Comparison of ENCODE assay signal across 8 cellular contexts in genomic region chr18:23504720-23505119, GRCh38. TPM values are rescaled to one million over a fixed set of nuclear protein-coding genes. Genes with fewer than 3 reads are reported as not detected.
DNase-seq lines count a peak whose midpoint lies in the region; ATAC-seq, FAIRE-seq and TF ChIP-seq lines count a peak whose summit lies in the region.

No MANE protein-coding gene starts in this region.

- H3K36me3 Mint-ChIP-seq in H9 (ENCODE audit: insufficient read depth in 1 of 3, low read depth in 3 of 3), result peaks cover 0 to 14% (median 8%) of the 10 kb centered on the region in 3 experiments; a peak in 4 of 7 replicates

- no peak for FAIRE-seq in keratinocyte (lab: Jason Lieb, UNC)
- FAIRE-seq in urothelium cell line (lab: Jason Lieb, UNC), result no peak

- H3K9me3 Mint-ChIP-seq in H9, result no peaks in the 10 kb centered on the region

- H3K4ac ChIP-seq in H9 (ENCODE audit: low read depth, low read length) (no peak overlapping the region), neuronal stem cell (ENCODE audit: low read length) (no peak overlapping the region)

- no peak overlapping the region for H2BK5ac ChIP-seq in H9 (ENCODE audit: insufficient read length, low read length)
- no peak overlapping the region for H2BK5ac ChIP-seq in neuronal stem cell (ENCODE audit: low read length)

- TF ChIP-seq CTCF in H9 (conservative IDR thresholded peaks at IDR 0.05) (no peak), keratinocyte (optimal IDR thresholded peaks at IDR 0.05 in 1 of 3, IDR thresholded peaks at IDR 0.05 in 1 of 3, conservative IDR thresholded peaks at IDR 0.05 in 1 of 3; ENCODE audit: extremely low read depth in 1 of 3, insufficient read depth in 2 of 3, low read length in 3 of 3) (no peak), BE2C (IDR thresholded peaks at IDR 0.05; ENCODE audit: low read depth, low read length) (no peak)

- no peak overlapping the region for H3K27ac Mint-ChIP-seq in H9

- H4K8ac ChIP-seq in H9 (replicated peaks; ENCODE audit: insufficient read length, low read depth, low read length) (no peak overlapping the region), neuronal stem cell (ENCODE audit: low read depth, low read length) (no peak overlapping the region)

- H3K36me3 ChIP-seq in keratinocyte (ENCODE audit: control insufficient read depth in 2 of 2, extremely low read depth in 1 of 2, insufficient read depth in 2 of 2, low read length in 2 of 2) (peaks cover 9 to 14% of the 10 kb centered on the region in 2 experiments), neuronal stem cell (replicated peaks in 1 of 2; ENCODE audit: control insufficient read depth in 2 of 2, insufficient read depth in 2 of 2, low read length in 2 of 2) (peaks cover 5 to 36% of the 10 kb centered on the region in 2 donors), BE2C (no peaks in the 10 kb centered on the region)

- H3K27ac ChIP-seq in H9 (ENCODE audit: insufficient read length, low read depth, low read length), result no peak overlapping the region
- H3K27ac ChIP-seq in keratinocyte (ENCODE audit: control insufficient read depth, insufficient read depth, low read length), result peak overlapping the region; percentile 89
- H3K27ac ChIP-seq in neuronal stem cell (replicated peaks; ENCODE audit: low read length), result no peak overlapping the region

- WGBS in H9 (ENCODE audit: extremely low coverage, insufficient read length, low lambda C conversion rate), result no CpG with 5 or more reads among the region's 3 CpGs
- WGBS in neuronal stem cell (ENCODE audit: extremely low coverage in 2 of 2, insufficient read length in 2 of 2, insufficient replicate concordance in 1 of 2), 2 donors, result no CpG with 5 or more reads among the region's 3 CpGs

- H3K4me1 Mint-ChIP-seq in H9, result peaks cover 19 to 23% of the 10 kb centered on the region in 2 experiments

- H2AK5ac ChIP-seq in H9 (ENCODE audit: insufficient read length, low read length), result no peak overlapping the region
- H2AK5ac ChIP-seq in neuronal stem cell (ENCODE audit: low read depth, low read length), result no peak overlapping the region

- H4K5ac ChIP-seq in H9 (ENCODE audit: insufficient read length, low read depth, low read length), result no peak overlapping the region

- no peak overlapping the region for H2BK12ac ChIP-seq in H9 (ENCODE audit: insufficient read length, low read depth, low read length)
- no peak overlapping the region for H2BK12ac ChIP-seq in neuronal stem cell (ENCODE audit: low read length)

- H3K4me2 ChIP-seq in H9 (ENCODE audit: insufficient read depth, insufficient read length, low read length) (no peak overlapping the region), keratinocyte (ENCODE audit: control insufficient read depth, extremely low read depth, insufficient read depth, low read depth, low read length) (peak overlapping the region; percentile 100), neuronal stem cell (ENCODE audit: insufficient read depth, low read length, poor library complexity, severe bottlenecking) (no peak overlapping the region)

- H3K9me3 ChIP-seq in H9 (ENCODE audit: control insufficient read depth, low read depth, low read length), result no peaks in the 10 kb centered on the region
- H3K9me3 ChIP-seq in keratinocyte (ENCODE audit: control insufficient read depth, low read depth, low read length), result no peaks in the 10 kb centered on the region
- no peaks in the 10 kb centered on the region for H3K9me3 ChIP-seq in neuronal stem cell (replicated peaks in 1 of 2; ENCODE audit: control insufficient read depth in 2 of 2, insufficient read depth in 1 of 2, low read depth in 1 of 2, low read length in 2 of 2)
- H3K9me3 ChIP-seq in BE2C, result no peaks in the 10 kb centered on the region

- no peak overlapping the region for H3K56ac ChIP-seq in H9 (ENCODE audit: insufficient read length, low read depth, low read length)

- peak; percentile 38 for ATAC-seq in GM18505 (IDR thresholded peaks at IDR 0.05; ENCODE audit: unreplicated experiment)

- H3K23ac ChIP-seq in H9 (ENCODE audit: insufficient read length, low read depth, low read length) (no peak overlapping the region), neuronal stem cell (ENCODE audit: low read depth, low read length, poor library complexity) (no peak overlapping the region)

- H3K14ac ChIP-seq in H9 (ENCODE audit: insufficient read depth, low read length) (no peak overlapping the region), neuronal stem cell (ENCODE audit: low read length) (no peak overlapping the region)

- no peak overlapping the region for H3T11ph ChIP-seq in H9 (ENCODE audit: low read length)

- H3K9ac ChIP-seq in H9 (ENCODE audit: extremely low read depth, insufficient read length, low read length) (no peak overlapping the region), keratinocyte (ENCODE audit: control insufficient read depth, extremely low read depth, insufficient read depth, low read length) (peak overlapping the region; percentile 87), neuronal stem cell (ENCODE audit: low read depth, low read length, poor library complexity) (no peak overlapping the region)

- DNase-seq in H9, result no peak
- DNase-seq in OCI-M1 (lab: John Stamatoyannopoulos, UW), result peak; percentile 30
- no peak for DNase-seq in keratinocyte (ENCODE audit: low read depth, low spot score)
- DNase-seq in neuronal stem cell (ENCODE audit: low spot score), result no peak
- no peak for DNase-seq in BE2C
- DNase-seq in NCI-H82 treated with DMSO at 0.1 percent for 48 hours (lab: John Stamatoyannopoulos, UW; ENCODE audit: unreplicated experiment), result no peak
- DNase-seq in urothelium cell line (ENCODE audit: low spot score), result no peak

- dilution Hi-C loops in keratinocyte (cut with MboI; ENCODE audit: extremely low pct_ligation_motif_present, low sequenced_read_pairs), result no loop called here

- peak overlapping the region in 2 of 3 experiments; percentile 87 to 92 for H3K4me3 ChIP-seq in keratinocyte (ENCODE audit: control insufficient read depth in 2 of 3, extremely low read depth in 1 of 3, insufficient read depth in 2 of 3, low read depth in 1 of 3, low read length in 3 of 3)
- H3K4me3 ChIP-seq in neuronal stem cell (ENCODE audit: low read length in 2 of 2), result peak overlapping the region in 1 of 2 donors; percentile 62
- H3K4me3 ChIP-seq in BE2C (ENCODE audit: low read depth, low read length), result no peak overlapping the region

- H2AFZ ChIP-seq in H9 (ENCODE audit: low read length) (no peak overlapping the region), keratinocyte (ENCODE audit: control insufficient read depth, low read length) (no peak overlapping the region), neuronal stem cell (ENCODE audit: low read length) (no peak overlapping the region)

- H2BK120ac ChIP-seq in H9 (ENCODE audit: low read depth, low read length, poor library complexity, severe bottlenecking), result no peak overlapping the region
- no peak overlapping the region for H2BK120ac ChIP-seq in neuronal stem cell (ENCODE audit: low read depth, low read length)

- TF ChIP-seq POLR2A in GM18505 (IDR thresholded peaks at IDR 0.05; ENCODE audit: borderline replicate concordance, extremely low read depth, insufficient read depth, insufficient read length), result no peak

- no peak overlapping the region for H2BK15ac ChIP-seq in H9 (ENCODE audit: low read depth, low read length)
- H2BK15ac ChIP-seq in neuronal stem cell (ENCODE audit: low read length), result no peak overlapping the region

- H3K79me2 ChIP-seq in H9 (ENCODE audit: insufficient read depth, low read length), result no peaks in the 10 kb centered on the region
- peaks cover 35% of the 10 kb centered on the region for H3K79me2 ChIP-seq in keratinocyte (ENCODE audit: control insufficient read depth, insufficient read depth, low read length)

- H3K79me1 ChIP-seq in H9 (ENCODE audit: insufficient read depth, low read depth, low read length, poor library complexity, severe bottlenecking), result no peaks in the 10 kb centered on the region
- H3K79me1 ChIP-seq in neuronal stem cell (ENCODE audit: low read depth, low read length), result no peaks in the 10 kb centered on the region

- H3K27me3 ChIP-seq in H9 (ENCODE audit: insufficient read depth, low read length) (no peaks in the 10 kb centered on the region), keratinocyte (ENCODE audit: control insufficient read depth, extremely low read depth, insufficient read depth, low read length) (no peaks in the 10 kb centered on the region), neuronal stem cell (ENCODE audit: control insufficient read depth in 3 of 3, insufficient read depth in 3 of 3, low read depth in 1 of 3, low read length in 3 of 3) (no peaks in the 10 kb centered on the region), BE2C (no peaks in the 10 kb centered on the region)

- H3K18ac ChIP-seq in H9 (ENCODE audit: insufficient read length, low read depth, low read length) (no peak overlapping the region), neuronal stem cell (ENCODE audit: low read length) (no peak overlapping the region)

- H2BK20ac ChIP-seq in H9 (ENCODE audit: low read depth, low read length, poor library complexity, severe bottlenecking), result no peak overlapping the region

- H3K23me2 ChIP-seq in H9 (ENCODE audit: insufficient read length, low read depth, low read length, poor library complexity, severe bottlenecking), result peaks cover 3% of the 10 kb centered on the region

- peaks cover 19% of the 10 kb centered on the region for H3K27me3 Mint-ChIP-seq in H9 (ENCODE audit: low read depth)

- H3K4me3 Mint-ChIP-seq in H9, result peak overlapping the region; percentile 89 to 92

- H4K91ac ChIP-seq in H9 (ENCODE audit: insufficient read length, low read depth, low read length), result no peak overlapping the region
- no peak overlapping the region for H4K91ac ChIP-seq in neuronal stem cell (ENCODE audit: low read depth, low read length, poor library complexity)

- no peaks in the 10 kb centered on the region for H4K20me1 ChIP-seq in H9 (ENCODE audit: control insufficient read depth, insufficient read depth, insufficient read length)
- H4K20me1 ChIP-seq in keratinocyte (ENCODE audit: control insufficient read depth, extremely low read depth, insufficient read depth, low read length), result no peaks in the 10 kb centered on the region

- no peaks in the 10 kb centered on the region for H3K4me1 ChIP-seq in H9 (ENCODE audit: insufficient read depth, low read length)
- peaks cover 18% of the 10 kb centered on the region for H3K4me1 ChIP-seq in keratinocyte (ENCODE audit: control insufficient read depth, extremely low read depth, insufficient read depth, low read length)
- peaks cover 2 to 10% of the 10 kb centered on the region in 2 donors for H3K4me1 ChIP-seq in neuronal stem cell (ENCODE audit: control insufficient read depth in 2 of 2, insufficient read depth in 1 of 2, low read depth in 1 of 2, low read length in 2 of 2)
- no peaks in the 10 kb centered on the region for H3K4me1 ChIP-seq in BE2C

- no peaks in the 10 kb centered on the region for H3K9me1 ChIP-seq in keratinocyte (ENCODE audit: control insufficient read depth, extremely low read depth, insufficient read depth, low read length)

RNA-seq across cellular contexts. Expression of gene RMC1, which starts 1.4 kb away (rescaled TPM):
- 20.9 and 21.3 TPM in 2 replicates for total RNA-seq in H9 (2021)
- 19.5 to 26.4 TPM (median 25.3 TPM) in 3 replicates for polyA plus RNA-seq in keratinocyte
- polyA plus RNA-seq in keratinocyte (2011; ENCODE audit: low read depth), result 20.0 TPM
- 19.1 and 36.4 TPM in 2 replicates for polyA plus RNA-seq in keratinocyte (2011; cell fraction: cytosol; rRNA removed)
- polyA plus RNA-seq in keratinocyte (2011; cell fraction: nucleus; rRNA removed), result 35.9 and 37.7 TPM in 2 replicates
- polyA plus RNA-seq in keratinocyte (2012; ENCODE audit: low replicate concordance), result 17.6 and 35.5 TPM in 2 replicates
- polyA minus RNA-seq in keratinocyte, result 12.1 to 14.2 TPM (median 14.0 TPM) in 3 replicates
- 10.2 TPM for polyA minus RNA-seq in keratinocyte (2011; cell fraction: cytosol; rRNA and poly(A)+ RNA removed)
- polyA minus RNA-seq in keratinocyte (2011; cell fraction: nucleus; rRNA and poly(A)+ RNA removed), result 9.5 and 17.2 TPM in 2 replicates
- polyA plus RNA-seq in neuronal stem cell (2013, experiment 1 of 2), result 22.7 TPM
- 20.9 TPM for polyA plus RNA-seq in neuronal stem cell (2013, experiment 2 of 2)
- 8.7 TPM for polyA plus RNA-seq in BE2C (2012; ENCODE audit: insufficient read depth, insufficient read length, low read depth)

RNA-seq across cellular contexts. Expression of gene RIOK3, which starts 51.6 kb away (rescaled TPM):
- 30.8 and 34.6 TPM in 2 replicates for total RNA-seq in H9 (2021)
- polyA plus RNA-seq in keratinocyte, result 34.7 to 68.6 TPM (median 46.7 TPM) in 3 replicates
- 61.6 TPM for polyA plus RNA-seq in keratinocyte (2011; ENCODE audit: low read depth)
- 29.3 and 50.5 TPM in 2 replicates for polyA plus RNA-seq in keratinocyte (2011; cell fraction: cytosol; rRNA removed)
- polyA plus RNA-seq in keratinocyte (2011; cell fraction: nucleus; rRNA removed), result 76.1 and 104 TPM in 2 replicates
- polyA plus RNA-seq in keratinocyte (2012; ENCODE audit: low replicate concordance), result 44.2 and 83.2 TPM in 2 replicates
- polyA minus RNA-seq in keratinocyte, result 14.4 to 53.8 TPM (median 38.9 TPM) in 3 replicates
- 46.4 TPM for polyA minus RNA-seq in keratinocyte (2011; cell fraction: cytosol; rRNA and poly(A)+ RNA removed)
- 34.4 and 46.0 TPM in 2 replicates for polyA minus RNA-seq in keratinocyte (2011; cell fraction: nucleus; rRNA and poly(A)+ RNA removed)
- 18.9 TPM for polyA plus RNA-seq in neuronal stem cell (2013, experiment 1 of 2)
- polyA plus RNA-seq in neuronal stem cell (2013, experiment 2 of 2), result 20.2 TPM
- polyA plus RNA-seq in BE2C (2012; ENCODE audit: insufficient read depth, insufficient read length, low read depth), result 30.3 TPM
